In the genomic region with DNA sequence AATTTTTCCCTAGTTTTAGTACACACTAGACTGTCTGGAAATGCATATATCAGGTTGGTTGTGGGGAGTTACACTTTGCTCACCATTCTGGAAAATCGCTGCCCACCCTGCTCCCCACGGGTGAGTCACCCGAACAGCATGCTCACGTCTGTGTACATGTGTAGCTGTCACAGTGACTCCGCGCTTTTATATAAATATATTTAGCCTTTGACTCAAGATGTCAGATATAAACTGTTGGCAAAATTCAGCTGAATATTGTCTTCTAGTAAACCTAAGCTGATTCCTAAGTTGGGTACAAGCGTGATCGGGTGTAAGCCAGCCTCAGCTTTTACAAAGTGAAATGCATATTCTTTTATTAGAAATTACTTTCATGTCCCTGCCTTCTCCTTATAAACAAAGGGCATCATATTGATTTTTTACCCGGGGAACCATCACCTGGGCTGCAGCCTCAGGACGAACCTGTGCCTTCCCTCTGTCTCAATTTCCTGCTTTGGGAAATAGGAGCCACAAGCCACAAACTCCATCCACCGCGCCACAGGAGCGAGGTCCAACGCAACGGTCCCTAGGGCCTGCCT, we compare ENCODE assay signal across 8 cellular contexts.
DNase-seq lines count a peak whose midpoint lies in the region; ATAC-seq and TF ChIP-seq lines count a peak whose summit lies in the region.

No MANE protein-coding gene starts in this region.

- CTCF ChIA-PET in HEK293 (lab: Yijun Ruan, JAX) = interaction anchor here (0.6 to 3.6 kb wide), 5 partner anchors 12 to 414 kb away, joined by 3 to 14 read pairs (median 4); no protein-coding TSS in a partner anchor

- H3K4me3 ChIP-seq in ACC112 (ENCODE audit: low read depth, low read length) (peak overlapping the region; percentile 85), HEK293 (ENCODE audit: low read depth, low read length) (peak overlapping the region; percentile 66), iPS-20b (ENCODE audit: low read length) (peak overlapping the region; percentile 88), subcutaneous abdominal adipose tissue (ENCODE audit: low read depth in 1 of 5, low read length in 5 of 5) (peak overlapping the region; percentile 41 to 88 (median 76))

- TF ChIP-seq CTCF in HEK293 (tag by site-specific recombination; IDR thresholded peaks at IDR 0.05) = no peak

- H3K27me3 ChIP-seq in ACC112 (ENCODE audit: insufficient read depth, low read length) = no peaks in the 10 kb centered on the region
- H3K27me3 ChIP-seq in iPS-20b (ENCODE audit: insufficient read depth, low read length) = no peaks in the 10 kb centered on the region
- peaks cover 0 to 3% (median 0%) of the 10 kb centered on the region in 5 donors for H3K27me3 ChIP-seq in subcutaneous abdominal adipose tissue (ENCODE audit: control insufficient read depth in 5 of 5, insufficient read depth in 4 of 5, low read length in 5 of 5)

- H3K4me1 ChIP-seq in ACC112 (ENCODE audit: control insufficient read depth, insufficient read depth, low read length, unreplicated experiment) (peaks cover 68% of the 10 kb centered on the region), HEK293 (ENCODE audit: control insufficient read depth, insufficient read depth, low read length) (peaks cover 21% of the 10 kb centered on the region), iPS-20b (ENCODE audit: insufficient read depth, low read length) (peaks cover 8% of the 10 kb centered on the region; the same call in 1 of the 2 replicates), subcutaneous abdominal adipose tissue (ENCODE audit: control insufficient read depth in 5 of 5, insufficient read depth in 5 of 5, low read length in 5 of 5) (peaks cover 33 to 81% (median 72%) of the 10 kb centered on the region in 5 donors)

- H3K27ac ChIP-seq in ACC112 (ENCODE audit: low read depth, low read length) (peak overlapping the region; percentile 99), HEK293 (ENCODE audit: extremely low read depth, low read depth, low read length) (no peak overlapping the region; the same call in 1 of the 2 replicates), iPS-20b (ENCODE audit: low read length) (no peak overlapping the region), subcutaneous abdominal adipose tissue (ENCODE audit: low read depth, low read length) (peak overlapping the region; percentile 100)

- DNase-seq in activated T-helper 9 cell treated with anti-CD3 and anti-CD28 coated beads, Interleukin-2, amount 50 U/mL, for 16 hours (ENCODE audit: low read depth) = peak; percentile 17

- ATAC-seq in GM21619 (IDR thresholded peaks at IDR 0.05; ENCODE audit: unreplicated experiment) (no peak), GM18861 (IDR thresholded peaks at IDR 0.05; ENCODE audit: unreplicated experiment) (no peak), GM21717 (IDR thresholded peaks at IDR 0.05; ENCODE audit: unreplicated experiment) (no peak)

- H2AFZ ChIP-seq in ACC112 (ENCODE audit: low read length, unreplicated experiment) = no peak overlapping the region

- peaks cover 38% of the 10 kb centered on the region for H3K79me2 ChIP-seq in ACC112 (ENCODE audit: control insufficient read depth, insufficient read depth, low read length, unreplicated experiment)

- POLR2A ChIA-PET in HEK293 (lab: Yijun Ruan, JAX) = interaction anchor here (1.0 to 1.3 kb wide), 3 partner anchors 59 to 114 kb away, joined by 3 to 4 read pairs (median 3); partner anchors contain the start of gene SNPH

- H3K36me3 ChIP-seq in ACC112 (ENCODE audit: insufficient read depth, low read length) (no peaks in the 10 kb centered on the region), HEK293 (ENCODE audit: control insufficient read depth in 2 of 2, insufficient read depth in 1 of 2, low read length in 2 of 2) (peaks cover 0 to 22% of the 10 kb centered on the region in 2 experiments; a peak in 2 of 3 replicates), iPS-20b (ENCODE audit: insufficient read depth, low read depth, low read length) (no peaks in the 10 kb centered on the region), subcutaneous abdominal adipose tissue (ENCODE audit: control insufficient read depth in 5 of 5, insufficient read depth in 5 of 5, low read length in 5 of 5) (no peaks in the 10 kb centered on the region)

- H3K9ac ChIP-seq in iPS-20b (ENCODE audit: low read depth, low read length) (peak overlapping the region; percentile 45; the same call in 1 of the 2 replicates), subcutaneous abdominal adipose tissue (ENCODE audit: low read length in 5 of 5) (peak overlapping the region; percentile 48 to 100 (median 99))

- H3K9me3 ChIP-seq in HEK293 (ENCODE audit: control insufficient read depth, insufficient read depth, low read depth, low read length) (no peaks in the 10 kb centered on the region), iPS-20b (ENCODE audit: insufficient read depth, low read depth, low read length) (no peaks in the 10 kb centered on the region), subcutaneous abdominal adipose tissue (ENCODE audit: control insufficient read depth in 5 of 5, low read length in 5 of 5) (no peaks in the 10 kb centered on the region)

TF ChIP-seq in HEK293, 187 proteins besides CTCF, POLR2A, EP300 and RAD21:
- no peak; the same call in 1 of the 2 replicates for TF ChIP-seq PRDM10 (tag by site-specific recombination; IDR thresholded peaks at IDR 0.05)
- TF ChIP-seq, protein P1, sequence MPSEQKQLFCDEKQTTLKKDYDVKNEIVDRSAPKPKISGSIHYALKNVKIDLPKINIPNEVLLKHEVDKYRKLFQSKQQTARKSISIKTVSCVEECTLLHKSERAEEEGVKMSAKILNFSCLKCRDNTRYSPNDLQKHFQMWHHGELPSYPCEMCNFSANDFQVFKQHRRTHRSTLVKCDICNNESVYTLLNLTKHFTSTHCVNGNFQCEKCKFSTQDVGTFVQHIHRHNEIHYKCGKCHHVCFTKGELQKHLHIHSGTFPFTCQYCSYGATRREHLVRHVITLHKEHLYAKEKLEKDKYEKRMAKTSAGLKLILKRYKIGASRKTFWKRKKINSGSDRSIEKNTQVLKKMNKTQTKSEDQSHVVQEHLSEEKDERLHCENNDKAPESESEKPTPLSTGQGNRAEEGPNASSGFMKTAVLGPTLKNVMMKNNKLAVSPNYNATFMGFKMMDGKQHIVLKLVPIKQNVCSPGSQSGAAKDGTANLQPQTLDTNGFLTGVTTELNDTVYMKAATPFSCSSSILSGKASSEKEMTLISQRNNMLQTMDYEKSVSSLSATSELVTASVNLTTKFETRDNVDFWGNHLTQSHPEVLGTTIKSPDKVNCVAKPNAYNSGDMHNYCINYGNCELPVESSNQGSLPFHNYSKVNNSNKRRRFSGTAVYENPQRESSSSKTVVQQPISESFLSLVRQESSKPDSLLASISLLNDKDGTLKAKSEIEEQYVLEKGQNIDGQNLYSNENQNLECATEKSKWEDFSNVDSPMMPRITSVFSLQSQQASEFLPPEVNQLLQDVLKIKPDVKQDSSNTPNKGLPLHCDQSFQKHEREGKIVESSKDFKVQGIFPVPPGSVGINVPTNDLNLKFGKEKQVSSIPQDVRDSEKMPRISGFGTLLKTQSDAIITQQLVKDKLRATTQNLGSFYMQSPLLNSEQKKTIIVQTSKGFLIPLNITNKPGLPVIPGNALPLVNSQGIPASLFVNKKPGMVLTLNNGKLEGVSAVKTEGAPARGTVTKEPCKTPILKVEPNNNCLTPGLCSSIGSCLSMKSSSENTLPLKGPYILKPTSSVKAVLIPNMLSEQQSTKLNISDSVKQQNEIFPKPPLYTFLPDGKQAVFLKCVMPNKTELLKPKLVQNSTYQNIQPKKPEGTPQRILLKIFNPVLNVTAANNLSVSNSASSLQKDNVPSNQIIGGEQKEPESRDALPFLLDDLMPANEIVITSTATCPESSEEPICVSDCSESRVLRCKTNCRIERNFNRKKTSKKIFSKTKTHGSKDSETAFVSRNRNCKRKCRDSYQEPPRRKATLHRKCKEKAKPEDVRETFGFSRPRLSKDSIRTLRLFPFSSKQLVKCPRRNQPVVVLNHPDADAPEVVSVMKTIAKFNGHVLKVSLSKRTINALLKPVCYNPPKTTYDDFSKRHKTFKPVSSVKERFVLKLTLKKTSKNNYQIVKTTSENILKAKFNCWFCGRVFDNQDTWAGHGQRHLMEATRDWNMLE (tag by site-specific recombination; conservative IDR thresholded peaks at IDR 0.05; ENCODE audit: low read depth) = 0 out of 2 replicates have a peak, but pooled peaks have one; percentile 14

Comparison
In these comparisons a context has a peak if more than half of its experiments do, and no peak if none do; other contexts are left out.
1. H3K27ac ChIP-seq: peak in ACC112 (single experiment) and subcutaneous abdominal adipose tissue (single experiment); none in HEK293 (single experiment) and iPS-20b (single experiment).
2. Peak in every context shown above with its lines, with median percentiles within 50 percentile points of each other: H3K4me3 ChIP-seq.